1 cellular context compared by ENCODE assay signal in the genomic region with DNA sequence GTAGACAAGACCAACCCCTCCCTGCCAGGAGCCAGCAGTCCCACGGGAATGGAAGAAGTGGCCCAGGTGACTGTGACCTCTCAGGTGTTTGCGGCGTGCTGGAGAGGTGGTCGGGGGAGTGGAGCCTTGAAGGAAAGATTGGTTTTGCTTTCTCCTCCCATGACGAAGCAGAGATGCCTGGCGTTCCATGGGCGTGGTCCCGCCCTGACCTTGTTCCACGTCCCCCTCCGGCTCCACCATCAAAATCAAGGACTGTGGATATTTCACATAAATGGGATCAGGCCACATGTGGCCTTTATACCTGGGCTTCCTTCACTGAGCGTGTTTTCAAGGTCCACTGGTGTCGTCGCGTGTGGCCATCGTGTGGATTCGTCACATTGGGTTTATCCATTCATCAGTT.
TF ChIP-seq lines count a peak whose summit lies in the region.

No MANE protein-coding gene starts in this region.

TF ChIP-seq in H1, 55 proteins besides CTCF, POLR2A, EP300 and RAD21 (continued from another document):
- TF ChIP-seq KDM5A (IDR thresholded peaks at IDR 0.05; ENCODE audit: low read length) (no peak), PHF8 (conservative IDR thresholded peaks at IDR 0.05; ENCODE audit: low read depth, low read length) (no peak)
